In genomic region chrX:53255738-53256191, GRCh38 we compare ENCODE assay signal across 24 cellular contexts.
"Had no signal": no experiment of that assay in that cellular context is flagged by ENCODE, and none has a peak within 500 bp of the region (broad histone marks: within the 10 kb centered on the region; RNA-seq: fewer than 3 reads in every experiment).

No MANE protein-coding gene starts in this region.

- ATAC-seq: body of pancreas; gastrocnemius medialis; stimulated activated naive CD8-positive, alpha-beta T cell treated with anti-CD3 and anti-CD28 coated beads, Interleukin-15, Interleukin-2, amounts not matched to agents 100 U/mL and 50 U/mL, for 24 hours; T-helper 17 cell had no signal

- H3K27me3 ChIP-seq: adrenal gland, body of pancreas, hepatocyte, right atrium auricular region, testis, transverse colon had no signal

- H3K9ac ChIP-seq: parathyroid adenoma had no signal

- H3K9me3 ChIP-seq: adrenal gland, body of pancreas, gastrocnemius medialis, right atrium auricular region, testis, transverse colon had no signal

- H3K4me3 ChIP-seq: adrenal gland, body of pancreas, gastrocnemius medialis, hepatocyte, right atrium auricular region, testis, transverse colon had no signal

- H3K4me1 ChIP-seq: adrenal gland, body of pancreas, gastrocnemius medialis, parathyroid adenoma, right atrium auricular region, testis, transverse colon had no signal

- H3K79me2 ChIP-seq: hepatocyte, parathyroid adenoma had no signal

- H3K27ac ChIP-seq: adrenal gland, body of pancreas, epithelial cell of prostate, gastrocnemius medialis, hepatocyte, parathyroid adenoma, right atrium auricular region, testis, transverse colon, VCaP had no signal

- H3K4me2 ChIP-seq: hepatocyte had no signal

- DNase-seq: activated CD4-positive, alpha-beta T cell treated with anti-CD3 and anti-CD28 coated beads for 4 hours; activated CD4-positive, alpha-beta T cell treated with anti-CD3 and anti-CD28 coated beads, Interleukin-2, amount 50 U/mL, for 4 hours; activated CD8-positive, alpha-beta memory T cell treated with anti-CD3 and anti-CD28 coated beads for 24 hours; activated effector memory CD4-positive, alpha-beta T cell treated with anti-CD3 and anti-CD28 coated beads, Interleukin-2, amount 50 U/mL, for 16 hours; activated naive CD4-positive, alpha-beta T cell treated with anti-CD3 and anti-CD28 coated beads for 36 hours; activated naive CD8-positive, alpha-beta T cell treated with anti-CD3 and anti-CD28 coated beads for 36 hours; adrenal gland; body of pancreas; gastrocnemius medialis; glutamatergic neuron; left cardiac atrium; mammary epithelial cell; naive B cell; nucleus accumbens; stimulated activated CD4-positive, alpha-beta T cell treated with anti-CD3 and anti-CD28 coated beads, Interleukin-4, amount 100 ng/mL, for 1 hour; stimulated activated naive CD8-positive, alpha-beta T cell treated with anti-CD3 and anti-CD28 coated beads, Interleukin-15, Interleukin-2, amounts not matched to agents 100 U/mL and 50 U/mL, for 24 hours; T-helper 17 cell; testis; transverse colon had no signal

- H3K36me3 ChIP-seq: adrenal gland, gastrocnemius medialis, transverse colon had no signal
